ENCODE assay signal across 17 cellular contexts in genomic region chr10:127424594-127425264, GRCh38.
DNase-seq lines count a peak whose midpoint lies in the region; ATAC-seq and TF ChIP-seq lines count a peak whose summit lies in the region.
"Had no signal": no experiment of that assay in that cellular context is flagged by ENCODE, and none has a peak within 500 bp of the region (broad histone marks: within the 10 kb centered on the region; RNA-seq: fewer than 3 reads in every experiment).

No MANE protein-coding gene starts in this region.

- no peak overlapping the region for H3K4me3 ChIP-seq in fibroblast of the aortic adventitia (ENCODE audit: low read depth, low read length)
- H3K4me3 ChIP-seq in HAP-1 = no peak overlapping the region
- H3K4me3 ChIP-seq: GM12878, right lobe of liver had no signal

- no peaks in the 10 kb centered on the region for H3K27me3 Mint-ChIP-seq in neural crest cell (ENCODE audit: low read depth)
- no peaks in the 10 kb centered on the region for H3K27me3 Mint-ChIP-seq in natural killer cell (ENCODE audit: low read depth in 2 of 2)

- no peaks in the 10 kb centered on the region for H3K36me3 ChIP-seq in HAP-1 (replicated peaks)

- H3K9me3 ChIP-seq in HAP-1 = no peaks in the 10 kb centered on the region
- H3K9me3 ChIP-seq: right lobe of liver had no signal

- H3K9me3 Mint-ChIP-seq in neural crest cell = no peaks in the 10 kb centered on the region
- no peaks in the 10 kb centered on the region for H3K9me3 Mint-ChIP-seq in natural killer cell
- H3K9me3 Mint-ChIP-seq: immature natural killer cell had no signal

- no peaks in the 10 kb centered on the region for H3K27me3 ChIP-seq in HAP-1 (ENCODE audit: low read depth)
- H3K27me3 ChIP-seq: right lobe of liver had no signal

- ATAC-seq in natural killer cell (no peak), HG03460 (IDR thresholded peaks at IDR 0.05; ENCODE audit: unreplicated experiment) (no peak)
- ATAC-seq: GM12878, PC-3, right lobe of liver had no signal

- H3K36me3 Mint-ChIP-seq in neural crest cell (ENCODE audit: low read depth) (peaks cover 22% of the 10 kb centered on the region), natural killer cell (no peaks in the 10 kb centered on the region)
- H3K36me3 Mint-ChIP-seq: immature natural killer cell had no signal

- H3K4me3 Mint-ChIP-seq in neural crest cell (no peak overlapping the region), natural killer cell (no peak overlapping the region)
- H3K4me3 Mint-ChIP-seq: immature natural killer cell had no signal

- H3K27ac Mint-ChIP-seq in neural crest cell (ENCODE audit: unreplicated experiment) (peak overlapping the region; percentile 85), natural killer cell (no peak overlapping the region)
- H3K27ac Mint-ChIP-seq: immature natural killer cell had no signal

- H3K4me1 ChIP-seq in HAP-1 = no peaks in the 10 kb centered on the region
- H3K4me1 ChIP-seq: right lobe of liver had no signal

- intact Hi-C loops in natural killer cell (cut with micrococcal nuclease) = no loop called here

- TF ChIP-seq CTCF in fibroblast of the aortic adventitia (IDR thresholded peaks at IDR 0.05; ENCODE audit: insufficient read depth, low read length) (no peak), neural crest cell (conservative IDR thresholded peaks at IDR 0.05) (no peak), natural killer cell (IDR thresholded peaks at IDR 0.05) (no peak)

- in situ Hi-C loops in HAP-1 (cut with MboI; ENCODE audit: low sequenced_read_pairs) = no loop called here

- DNase-seq in AG20443 (ENCODE audit: low spot score) (peak; percentile 43), LHCN-M2 (ENCODE audit: low read depth) (peak; percentile 77), fibroblast of the aortic adventitia (ENCODE audit: low read depth) (peak; percentile 64), neural crest cell (ENCODE audit: low read depth, low spot score) (no peak), HAP-1 (ENCODE audit: low spot score in 2 of 2) (no peak), natural killer cell (no peak), HPDE6-E6E7 (ENCODE audit: extremely low spot score) (no peak)
- DNase-seq: activated CD4-positive, alpha-beta T cell treated with anti-CD3 and anti-CD28 coated beads for 4 hours; activated CD8-positive, alpha-beta memory T cell treated with anti-CD3 and anti-CD28 coated beads, Interleukin-2, amount 50 U/mL, for 4 hours; activated gamma-delta T cell treated with Interleukin-2 at 50 U/mL for 16 hours; immature natural killer cell; NCI-H2029; NCI-H526; PC-3; right lobe of liver had no signal

- H3K4me1 Mint-ChIP-seq in neural crest cell = no peaks in the 10 kb centered on the region
- H3K4me1 Mint-ChIP-seq in natural killer cell = no peaks in the 10 kb centered on the region
- H3K4me1 Mint-ChIP-seq: immature natural killer cell had no signal

Comparison
In these comparisons a context has a peak if more than half of its experiments do, and no peak if none do; other contexts are left out.
1. DNase-seq: peak in AG20443 (single experiment), LHCN-M2 (single experiment) and fibroblast of the aortic adventitia (single experiment); none in neural crest cell (single experiment), HAP-1 (0 of 2), natural killer cell (single experiment) and HPDE6-E6E7 (single experiment).